Comparison of ENCODE assay signal across 9 cellular contexts in genomic region chr7:30682131-30683083, GRCh38. TPM values are rescaled to one million over a fixed set of nuclear protein-coding genes. Genes with fewer than 3 reads are reported as not detected.
A peak's percentile ranks its signal among the peaks of the same experiment; 100 is the strongest.
DNase-seq lines count a peak whose midpoint lies in the region; ATAC-seq lines count a peak whose summit lies in the region.
"Had no signal": no experiment of that assay in that cellular context is flagged by ENCODE, and none has a peak within 500 bp of the region (broad histone marks: within the 10 kb centered on the region; RNA-seq: fewer than 3 reads in every experiment).

CRHR2 (minus strand) TSS chr7:30682456; CDS start chr7:30682280, 176 bp downstream.

- H3K27ac Mint-ChIP-seq in activated naive CD8-positive, alpha-beta T cell treated with anti-CD3 and anti-CD28 coated beads for 36 hours = no peak within 1 kb of the TSS

- H3K27me3 Mint-ChIP-seq in activated naive CD8-positive, alpha-beta T cell treated with anti-CD3 and anti-CD28 coated beads for 36 hours = peaks cover 56% of the 10 kb centered on the region

- H3K4me1 Mint-ChIP-seq in activated naive CD8-positive, alpha-beta T cell treated with anti-CD3 and anti-CD28 coated beads for 36 hours = peaks cover 8% of the 10 kb centered on the region

- DNase-seq in COLO668 (lab: John Stamatoyannopoulos, UW; ENCODE audit: unreplicated experiment) = peak; percentile 63
- peak; percentile 39 for DNase-seq in KBM-7
- peak; percentile 57 for DNase-seq in activated naive CD8-positive, alpha-beta T cell treated with anti-CD3 and anti-CD28 coated beads for 36 hours
- peak; percentile 72 for DNase-seq in islet precursor cell
- peak; percentile 16 for DNase-seq in stimulated activated CD8-positive, alpha-beta memory T cell treated with anti-CD3 and anti-CD28 coated beads, Interleukin-4, amount 100 ng/mL, for 24 hours (ENCODE audit: low read depth)
- DNase-seq in T1000 (lab: John Stamatoyannopoulos, UW) = no peak
- DNase-seq in putamen (ENCODE audit: low spot score) = no peak

- no peaks in the 10 kb centered on the region for H3K9me3 Mint-ChIP-seq in activated naive CD8-positive, alpha-beta T cell treated with anti-CD3 and anti-CD28 coated beads for 36 hours

- peak within 1 kb of the TSS; percentile 66 for H3K4me3 Mint-ChIP-seq in activated naive CD8-positive, alpha-beta T cell treated with anti-CD3 and anti-CD28 coated beads for 36 hours

- in situ Hi-C loops in KBM-7 (cut with MboI; ENCODE audit: low pct_unique_long_range_greater_than_20kb, low sequenced_read_pairs) = no loop called here

- no peak for ATAC-seq in GM21367 (IDR thresholded peaks at IDR 0.05; ENCODE audit: unreplicated experiment)

- no peaks in the 10 kb centered on the region for H3K36me3 Mint-ChIP-seq in activated naive CD8-positive, alpha-beta T cell treated with anti-CD3 and anti-CD28 coated beads for 36 hours

RNA-seq across cellular contexts. Expression of gene CRHR2, which starts in this region (rescaled TPM):
- total RNA-seq in activated naive CD8-positive, alpha-beta T cell treated with anti-CD3 and anti-CD28 coated beads for 36 hours = not detected
- total RNA-seq: dermis microvascular lymphatic vessel endothelial cell had no signal

Comparison
In these comparisons a context has a peak if more than half of its experiments do, and no peak if none do; other contexts are left out.
1. Peak in DNase-seq in activated naive CD8-positive, alpha-beta T cell treated with anti-CD3 and anti-CD28 coated beads for 36 hours; RNA of the gene not detected or under 1 TPM.
2. DNase-seq: peak in COLO668 (single experiment), KBM-7 (single experiment), islet precursor cell (single experiment) and stimulated activated CD8-positive, alpha-beta memory T cell treated with anti-CD3 and anti-CD28 coated beads, Interleukin-4, amount 100 ng/mL, for 24 hours (single experiment); none in T1000 (single experiment) and putamen (single experiment).